ENCODE assay signal across 17 cellular contexts in the genomic region with DNA sequence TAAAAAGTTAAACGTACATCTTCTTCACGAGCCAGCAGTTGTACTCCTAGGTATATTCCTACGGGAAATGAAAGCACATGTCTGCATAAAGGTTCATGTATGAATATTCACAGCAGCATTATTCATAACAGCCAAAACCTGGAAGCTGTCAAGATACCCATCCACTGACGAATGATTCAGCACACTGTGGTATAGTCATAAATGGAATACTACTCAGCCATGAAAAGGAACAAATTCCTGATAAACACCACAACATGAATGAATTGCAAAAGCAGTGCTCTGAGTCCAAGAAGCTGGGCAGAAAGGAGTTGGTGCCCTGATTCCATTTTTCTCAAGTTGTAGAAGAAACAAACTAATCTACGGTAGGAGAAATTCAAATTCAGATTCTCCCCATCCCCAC. TPM values are rescaled to one million over a fixed set of nuclear protein-coding genes. Genes with fewer than 3 reads are reported as not detected.
DNase-seq lines count a peak whose midpoint lies in the region; ATAC-seq and TF ChIP-seq lines count a peak whose summit lies in the region.
"Had no signal": no experiment of that assay in that cellular context is flagged by ENCODE, and none has a peak within 500 bp of the region (broad histone marks: within the 10 kb centered on the region; RNA-seq: fewer than 3 reads in every experiment).

No MANE protein-coding gene starts in this region.

- H3K9ac ChIP-seq in SK-N-SH (no peak overlapping the region), GM23248 (no peak overlapping the region)
- H3K9ac ChIP-seq: BLaER1 treated with 17β-estradiol and CSF1 and Interleukin-3, amounts not matched to agents 10 nM and 100 nM had no signal

- H3K4me3 ChIP-seq in SK-N-SH (ENCODE audit: low read depth in 2 of 2, low read length in 1 of 2) (no peak overlapping the region), neutrophil (ENCODE audit: low read depth in 1 of 2, low read length in 1 of 2) (no peak overlapping the region), GM23248 (no peak overlapping the region), brain microvascular endothelial cell (ENCODE audit: low read depth, low read length) (no peak overlapping the region)
- no peak overlapping the region for H3K4me3 ChIP-seq in CD4-positive, CD25-positive, alpha-beta regulatory T cell (ENCODE audit: low read depth, low read length)
- H3K4me3 ChIP-seq: BLaER1 treated with 17β-estradiol and CSF1 and Interleukin-3, amounts not matched to agents 10 nM and 100 nM; SJSA1 had no signal

- no peak for TF ChIP-seq RAD21 in SK-N-SH (IDR thresholded peaks at IDR 0.05; ENCODE audit: low read length)

- POLR2A ChIA-PET in SK-N-SH (lab: Yijun Ruan, JAX), result no interaction called here

- no peak overlapping the region for H2AFZ ChIP-seq in SK-N-SH (ENCODE audit: low read depth)
- H2AFZ ChIP-seq in GM23248, result no peak overlapping the region

- H3K4me1 ChIP-seq in SK-N-SH (ENCODE audit: control insufficient read depth in 1 of 2, insufficient read depth in 2 of 2, low read depth in 1 of 2, low read length in 1 of 2) (peaks cover 9 to 19% of the 10 kb centered on the region in 2 experiments), neutrophil (ENCODE audit: control insufficient read depth in 1 of 2, insufficient read depth in 1 of 2, low read depth in 1 of 2, low read length in 1 of 2) (peaks cover 27 to 28% of the 10 kb centered on the region in 2 experiments), GM23248 (ENCODE audit: insufficient read depth) (peaks cover 18% of the 10 kb centered on the region)
- H3K4me1 ChIP-seq in CD4-positive, CD25-positive, alpha-beta regulatory T cell (ENCODE audit: control insufficient read depth, insufficient read depth, low read length, poor library complexity, severe bottlenecking), result peaks cover 34% of the 10 kb centered on the region

- in situ Hi-C loops in GM23248 (cut with MboI) (no loop called here), brain microvascular endothelial cell (cut with HindIII; ENCODE audit: low pct_ligation_motif_present, low sequenced_read_pairs) (no loop called here)

- H4K20me1 ChIP-seq in SK-N-SH (ENCODE audit: insufficient read depth) (peaks cover 36% of the 10 kb centered on the region), GM23248 (ENCODE audit: insufficient read depth) (no peaks in the 10 kb centered on the region; the same call in 1 of the 2 replicates)

- H3K9me3 Mint-ChIP-seq in CD4-positive, CD25-positive, alpha-beta regulatory T cell, result no peaks in the 10 kb centered on the region
- no peaks in the 10 kb centered on the region for H3K9me3 Mint-ChIP-seq in effector memory CD8-positive, alpha-beta T cell

- H3K36me3 Mint-ChIP-seq in CD4-positive, CD25-positive, alpha-beta regulatory T cell, result peaks cover 48% of the 10 kb centered on the region
- H3K36me3 Mint-ChIP-seq in effector memory CD8-positive, alpha-beta T cell (ENCODE audit: insufficient read depth), result peaks cover 64% of the 10 kb centered on the region

- WGBS in SK-N-SH (ENCODE audit: low lambda C conversion rate), result 96% methylated on average over 5 of the region's 5 CpGs
- WGBS in GM23248 (ENCODE audit: low coverage in 1 of 2, low lambda C conversion rate in 2 of 2, missing lambda C conversion rate in 2 of 2), 2 experiments, result 98 to 99% methylated on average over 5 of the region's 5 CpGs

- H3F3A ChIP-seq in SK-N-SH (replicated peaks; ENCODE audit: insufficient read depth) (peaks cover 14% of the 10 kb centered on the region), GM23248 (ENCODE audit: insufficient read depth) (peaks cover 11% of the 10 kb centered on the region)

- H3K79me2 ChIP-seq in SK-N-SH (ENCODE audit: insufficient read depth) (peaks cover 67% of the 10 kb centered on the region), GM23248 (ENCODE audit: insufficient read depth) (peaks cover 74% of the 10 kb centered on the region)

- H3K27ac Mint-ChIP-seq in CD4-positive, CD25-positive, alpha-beta regulatory T cell, result peak overlapping the region in 2 of 3 donors; percentile 60 to 80
- peak overlapping the region; percentile 2 to 76 for H3K27ac Mint-ChIP-seq in effector memory CD8-positive, alpha-beta T cell

- no peak for DNase-seq in SK-N-SH
- no peak for DNase-seq in CD4-positive, CD25-positive, alpha-beta regulatory T cell
- no peak for DNase-seq in effector memory CD8-positive, alpha-beta T cell
- DNase-seq in GM23248, result no peak
- no peak for DNase-seq in brain microvascular endothelial cell
- no peak for DNase-seq in COLO668 (lab: John Stamatoyannopoulos, UW; ENCODE audit: unreplicated experiment)
- DNase-seq: KBM-7, NCI-H1092, NCI-H1694, NCI-H345, NCI-H69 had no signal

- no peak for ATAC-seq in SK-N-SH treated with all-trans-retinoic acid at 6 μM for 48 hours
- no peak for ATAC-seq in CD4-positive, CD25-positive, alpha-beta regulatory T cell (ENCODE audit: low read depth in 2 of 2)
- no peak for ATAC-seq in effector memory CD8-positive, alpha-beta T cell (replicated peaks)
- ATAC-seq: HCT116 had no signal

- H3K4me1 Mint-ChIP-seq in CD4-positive, CD25-positive, alpha-beta regulatory T cell, result peaks cover 4 to 38% (median 23%) of the 10 kb centered on the region in 4 donors
- H3K4me1 Mint-ChIP-seq in effector memory CD8-positive, alpha-beta T cell (ENCODE audit: low read depth in 2 of 2), result peaks cover 30 to 34% of the 10 kb centered on the region in 2 donors

- H3K9me2 ChIP-seq in SK-N-SH (no peaks in the 10 kb centered on the region), GM23248 (ENCODE audit: insufficient read depth) (no peaks in the 10 kb centered on the region)

- H3K36me3 ChIP-seq in SK-N-SH (replicated peaks in 1 of 2; ENCODE audit: control insufficient read depth in 1 of 2, insufficient read depth in 2 of 2, low read length in 1 of 2) (peaks cover 40 to 67% of the 10 kb centered on the region in 2 experiments), neutrophil (peaks cover 66% of the 10 kb centered on the region), GM23248 (ENCODE audit: low read depth) (peaks cover 46% of the 10 kb centered on the region), brain microvascular endothelial cell (replicated peaks) (peaks cover 49% of the 10 kb centered on the region)
- peaks cover 54% of the 10 kb centered on the region for H3K36me3 ChIP-seq in CD4-positive, CD25-positive, alpha-beta regulatory T cell (ENCODE audit: control insufficient read depth, insufficient read depth, low read length)

- H3K9me3 ChIP-seq in SK-N-SH (no peaks in the 10 kb centered on the region), neutrophil (no peaks in the 10 kb centered on the region), GM23248 (ENCODE audit: low read depth) (no peaks in the 10 kb centered on the region)
- H3K9me3 ChIP-seq in CD4-positive, CD25-positive, alpha-beta regulatory T cell (ENCODE audit: control insufficient read depth in 2 of 2, low read length in 2 of 2), result no peaks in the 10 kb centered on the region
- H3K9me3 ChIP-seq: SJSA1 had no signal

- H3K4me2 ChIP-seq in SK-N-SH (no peak overlapping the region), GM23248 (ENCODE audit: unreplicated experiment) (no peak overlapping the region)

- no peaks in the 10 kb centered on the region for H3K27me3 ChIP-seq in SK-N-SH (ENCODE audit: insufficient read depth)
- no peaks in the 10 kb centered on the region for H3K27me3 ChIP-seq in CD4-positive, CD25-positive, alpha-beta regulatory T cell (ENCODE audit: control insufficient read depth, insufficient read depth, low read length)
- no peaks in the 10 kb centered on the region for H3K27me3 ChIP-seq in neutrophil
- no peaks in the 10 kb centered on the region for H3K27me3 ChIP-seq in GM23248 (replicated peaks; ENCODE audit: insufficient read depth)
- no peaks in the 10 kb centered on the region for H3K27me3 ChIP-seq in brain microvascular endothelial cell (replicated peaks)
- H3K27me3 ChIP-seq: BLaER1 treated with 17β-estradiol and CSF1 and Interleukin-3, amounts not matched to agents 10 nM and 100 nM; SJSA1 had no signal

- H3K27ac ChIP-seq in SK-N-SH (ENCODE audit: low read depth in 2 of 2, low read length in 1 of 2) (no peak overlapping the region), neutrophil (peak overlapping the region; percentile 18), GM23248 (no peak overlapping the region), brain microvascular endothelial cell (no peak overlapping the region)
- no peak overlapping the region for H3K27ac ChIP-seq in CD4-positive, CD25-positive, alpha-beta regulatory T cell (ENCODE audit: insufficient read depth, low read length, poor library complexity, severe bottlenecking)
- H3K27ac ChIP-seq: 22Rv1; BLaER1 treated with 17β-estradiol and CSF1 and Interleukin-3, amounts not matched to agents 10 nM and 100 nM; SJSA1 had no signal

- TF ChIP-seq EP300 in SK-N-SH (IDR thresholded peaks at IDR 0.05; ENCODE audit: borderline replicate concordance in 1 of 2, low read depth in 1 of 2, low read length in 1 of 2), result no peak

- H3K27me3 Mint-ChIP-seq in CD4-positive, CD25-positive, alpha-beta regulatory T cell, result no peaks in the 10 kb centered on the region
- H3K27me3 Mint-ChIP-seq in effector memory CD8-positive, alpha-beta T cell, result no peaks in the 10 kb centered on the region

- peak overlapping the region in 1 of 4 donors; percentile 100 for H3K4me3 Mint-ChIP-seq in CD4-positive, CD25-positive, alpha-beta regulatory T cell
- H3K4me3 Mint-ChIP-seq in effector memory CD8-positive, alpha-beta T cell, result no peak overlapping the region

- CTCF ChIA-PET in SK-N-SH (lab: Yijun Ruan, JAX), result interaction anchor here (1.0 to 1.6 kb wide), 3 partner anchors 75 to 248 kb away, joined by 3 to 4 read pairs (median 3); no protein-coding TSS in a partner anchor

- no peak for TF ChIP-seq CTCF in SK-N-SH (IDR thresholded peaks at IDR 0.05)
- no peak for TF ChIP-seq CTCF in neutrophil (IDR thresholded peaks at IDR 0.05)
- no peak for TF ChIP-seq CTCF in brain microvascular endothelial cell (IDR thresholded peaks at IDR 0.05; ENCODE audit: low read depth, low read length, missing control alignments)

RNA-seq across cellular contexts. Expression of gene TMEM43, which starts 3.9 kb away (rescaled TPM):
- polyA plus RNA-seq in SK-N-SH (2012; rRNA removed) (105 and 123 TPM in 2 replicates), GM23248 (2016; fragmentation: Nextera tagmentation; extraction: Ambion mirVana) (143 and 145 TPM in 2 replicates)
- 83.4 and 97.1 TPM in 2 replicates for polyA plus RNA-seq in SK-N-SH (2012; cell fraction: cytosol; rRNA removed)
- 137 and 155 TPM in 2 replicates for polyA plus RNA-seq in SK-N-SH (2012; cell fraction: nucleus; rRNA removed)
- total RNA-seq in CD4-positive, CD25-positive, alpha-beta regulatory T cell, result 50.2 TPM
- 10 to 100 TPM; 73.7 to 81.0 (median 76.3) TPM for polyA plus RNA-seq in CD4-positive, CD25-positive, alpha-beta regulatory T cell
- total RNA-seq in GM23248 (2014; rRNA removed; shearing (Covaris generic)), result 166 and 203 TPM in 2 replicates

RNA-seq across cellular contexts. Expression of gene CHCHD4, which starts 4.1 kb away (rescaled TPM):
- polyA plus RNA-seq in SK-N-SH (2012; rRNA removed), result 15.4 and 17.3 TPM in 2 replicates
- polyA plus RNA-seq in SK-N-SH (2012; cell fraction: cytosol; rRNA removed), result 21.3 and 22.4 TPM in 2 replicates
- 4.1 and 5.7 TPM in 2 replicates for polyA plus RNA-seq in SK-N-SH (2012; cell fraction: nucleus; rRNA removed)
- 3.6 TPM for total RNA-seq in CD4-positive, CD25-positive, alpha-beta regulatory T cell
- polyA plus RNA-seq in CD4-positive, CD25-positive, alpha-beta regulatory T cell, result 10 to 100 TPM; 10.3 to 21.1 (median 16.5) TPM
- total RNA-seq in GM23248 (2014; rRNA removed; shearing (Covaris generic)), result 12.3 and 17.2 TPM in 2 replicates
- polyA plus RNA-seq in GM23248 (2016; fragmentation: Nextera tagmentation; extraction: Ambion mirVana), result 15.1 and 15.4 TPM in 2 replicates

RNA-seq across cellular contexts. Expression of gene XPC, which starts 49.7 kb away (rescaled TPM):
- polyA plus RNA-seq in SK-N-SH (2012; rRNA removed) (50.0 and 52.0 TPM in 2 replicates), GM23248 (2016; fragmentation: Nextera tagmentation; extraction: Ambion mirVana) (42.4 and 44.1 TPM in 2 replicates)
- polyA plus RNA-seq in SK-N-SH (2012; cell fraction: cytosol; rRNA removed), result 41.9 and 42.1 TPM in 2 replicates
- 140 and 154 TPM in 2 replicates for polyA plus RNA-seq in SK-N-SH (2012; cell fraction: nucleus; rRNA removed)
- total RNA-seq in CD4-positive, CD25-positive, alpha-beta regulatory T cell, result 75.5 TPM
- 10 to 100 TPM; 31.3 to 42.7 (median 36.9) TPM for polyA plus RNA-seq in CD4-positive, CD25-positive, alpha-beta regulatory T cell
- 62.1 and 76.4 TPM in 2 replicates for total RNA-seq in GM23248 (2014; rRNA removed; shearing (Covaris generic))

RNA-seq across cellular contexts. Expression of gene LSM3, which starts 49.9 kb away (rescaled TPM):
- polyA plus RNA-seq in SK-N-SH (2012; rRNA removed), result 5.1 and 6.4 TPM in 2 replicates
- polyA plus RNA-seq in SK-N-SH (2012; cell fraction: cytosol; rRNA removed), result 9.3 and 15.8 TPM in 2 replicates
- 0.66 and 1.4 TPM in 2 replicates for polyA plus RNA-seq in SK-N-SH (2012; cell fraction: nucleus; rRNA removed)
- total RNA-seq in CD4-positive, CD25-positive, alpha-beta regulatory T cell, result 6.6 TPM
- 10 to 100 TPM; 19.1 to 25.7 (median 22.9) TPM for polyA plus RNA-seq in CD4-positive, CD25-positive, alpha-beta regulatory T cell
- 9.4 and 10.4 TPM in 2 replicates for total RNA-seq in GM23248 (2014; rRNA removed; shearing (Covaris generic))
- 32.3 and 32.4 TPM in 2 replicates for polyA plus RNA-seq in GM23248 (2016; fragmentation: Nextera tagmentation; extraction: Ambion mirVana)
